Comparison of ENCODE assay signal across 2 cellular contexts in genomic region chr2:118431188-118431562, GRCh38.
TF ChIP-seq lines count a peak whose summit lies in the region.

No MANE protein-coding gene starts in this region.

TF ChIP-seq in HCT116, 20 proteins besides CTCF, POLR2A, EP300 and RAD21 (continued from another document):
- no peak for TF ChIP-seq CEBPB (IDR thresholded peaks at IDR 0.05; ENCODE audit: low read depth)
- no peak for TF ChIP-seq YY1 (IDR thresholded peaks at IDR 0.05; ENCODE audit: extremely low read depth, insufficient replicate concordance, low read depth, low read length)
- no peak for TF ChIP-seq EZH2phosphoT487 (IDR thresholded peaks at IDR 0.05; ENCODE audit: borderline replicate concordance)
- no peak for TF ChIP-seq SRF (IDR thresholded peaks at IDR 0.05; ENCODE audit: low read depth)
- no peak for TF ChIP-seq JUND (IDR thresholded peaks at IDR 0.05)
- TF ChIP-seq EGR1 (IDR thresholded peaks at IDR 0.05; ENCODE audit: low read depth), result no peak
- no peak for TF ChIP-seq ATF3 (IDR thresholded peaks at IDR 0.05)
- TF ChIP-seq CBX3 (IDR thresholded peaks at IDR 0.05; ENCODE audit: low read depth), result no peak
- TF ChIP-seq SP1 (IDR thresholded peaks at IDR 0.05; ENCODE audit: low read depth), result no peak
- TF ChIP-seq FOSL1 (IDR thresholded peaks at IDR 0.05; ENCODE audit: low read depth), result no peak
- no peak for TF ChIP-seq ZBTB33 (IDR thresholded peaks at IDR 0.05; ENCODE audit: extremely low read depth, insufficient replicate concordance, low read length)
- TF ChIP-seq ZFX (IDR thresholded peaks at IDR 0.05), result no peak
- TF ChIP-seq ZNF274 (IDR thresholded peaks at IDR 0.05; ENCODE audit: low read depth, low read length), result no peak
- no peak for TF ChIP-seq ELF1 (IDR thresholded peaks at IDR 0.05; ENCODE audit: borderline replicate concordance, low read depth)
- TF ChIP-seq TCF7L2 (IDR thresholded peaks at IDR 0.05; ENCODE audit: borderline replicate concordance, extremely low read depth, insufficient read depth, insufficient read length), result no peak
- no peak for TF ChIP-seq POLR2AphosphoS5 (IDR thresholded peaks at IDR 0.05; ENCODE audit: low read depth, low read length)
- TF ChIP-seq MAX (IDR thresholded peaks at IDR 0.05), result no peak
- no peak for TF ChIP-seq EZH2 (IDR thresholded peaks at IDR 0.05)
TF ChIP-seq in HCT116: peak in this region for 0.

TF ChIP-seq in SK-N-SH treated with all-trans-retinoic acid at 6 μM for 48 hours, 23 proteins besides CTCF, POLR2A, EP300 and RAD21 (continued from another document):
- TF ChIP-seq CSRNP3 (CRISPR knock-in tag; IDR thresholded peaks at IDR 0.05) (no peak), TOX (CRISPR knock-in tag; IDR thresholded peaks at IDR 0.05; ENCODE audit: borderline replicate concordance) (no peak), CREB5 (CRISPR knock-in tag; IDR thresholded peaks at IDR 0.05; ENCODE audit: low read depth) (no peak), ZC3H10 (CRISPR knock-in tag; IDR thresholded peaks at IDR 0.05) (no peak), ESRRG (CRISPR knock-in tag; IDR thresholded peaks at IDR 0.05) (no peak), TSHZ2 (CRISPR knock-in tag; IDR thresholded peaks at IDR 0.05) (no peak), ZNF70 (CRISPR knock-in tag; IDR thresholded peaks at IDR 0.05) (no peak)
